In the genomic region with DNA sequence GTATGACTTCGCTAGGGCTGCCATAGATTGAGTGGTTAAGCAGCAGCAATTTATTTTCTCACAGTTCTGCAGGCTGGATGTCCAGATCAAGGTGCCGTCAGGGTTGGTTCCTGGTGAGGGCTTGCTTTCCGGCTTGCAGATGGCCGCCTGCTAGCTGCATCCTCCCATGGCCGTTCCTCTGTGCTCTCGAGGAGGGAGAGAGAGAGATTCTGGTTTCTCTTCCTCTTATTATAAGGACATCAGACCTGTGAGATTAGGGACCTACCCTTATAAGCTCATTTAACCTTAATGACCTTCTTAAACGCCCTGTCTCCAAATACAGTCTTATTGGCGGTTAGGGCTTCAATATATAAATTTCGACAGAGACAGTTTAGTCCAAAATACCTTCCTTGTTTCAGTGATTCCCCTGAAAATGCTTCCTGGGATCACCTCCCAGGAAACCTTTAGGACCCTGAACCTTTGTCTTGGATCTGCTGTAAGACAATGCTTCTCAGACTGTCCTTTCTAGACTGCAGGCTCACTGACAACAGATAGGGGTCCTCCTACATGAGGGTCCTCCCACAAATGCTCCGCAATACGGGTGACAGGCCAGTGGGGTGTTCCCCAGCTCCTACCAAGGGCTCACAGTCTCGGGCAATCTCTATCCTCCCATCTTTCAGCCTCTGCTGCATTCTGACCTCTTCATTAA, we compare ENCODE assay signal across 14 cellular contexts.
DNase-seq lines count a peak whose midpoint lies in the region; ATAC-seq, FAIRE-seq and TF ChIP-seq lines count a peak whose summit lies in the region.
"Had no signal": no experiment of that assay in that cellular context is flagged by ENCODE, and none has a peak within 500 bp of the region (broad histone marks: within the 10 kb centered on the region; RNA-seq: fewer than 3 reads in every experiment).

No MANE protein-coding gene starts in this region.

- H3K4me2 ChIP-seq in osteoblast (ENCODE audit: insufficient read depth, low read length): no peak overlapping the region

- H3K9ac ChIP-seq in kidney (ENCODE audit: low read length in 2 of 2): no peak overlapping the region

- peak; percentile 92 for ATAC-seq in WTC11
- ATAC-seq in GM19395 (IDR thresholded peaks at IDR 0.05; ENCODE audit: unreplicated experiment): no peak
- no peak for ATAC-seq in stimulated activated memory B cell treated with anti-CD40 and anti-IgM and Interleukin-4, amounts not matched to agents 10 μg/mL and 1 μg/mL and 100 μg/mL, for 72 hours
- no peak for ATAC-seq in GM18867 (IDR thresholded peaks at IDR 0.05; ENCODE audit: unreplicated experiment)

- no peaks in the 10 kb centered on the region for H3K27me3 Mint-ChIP-seq in WTC11 (ENCODE audit: low read depth)
- H3K27me3 Mint-ChIP-seq in stimulated activated memory B cell treated with anti-CD40 and anti-IgM and Interleukin-4, amounts not matched to agents 10 μg/mL and 1 μg/mL and 100 μg/mL, for 72 hours: peaks cover 17% of the 10 kb centered on the region

- no peak overlapping the region for H3K27ac Mint-ChIP-seq in WTC11
- H3K27ac Mint-ChIP-seq in stimulated activated memory B cell treated with anti-CD40 and anti-IgM and Interleukin-4, amounts not matched to agents 10 μg/mL and 1 μg/mL and 100 μg/mL, for 72 hours: no peak overlapping the region

- no peak overlapping the region for H3K4me3 Mint-ChIP-seq in WTC11
- H3K4me3 Mint-ChIP-seq in stimulated activated memory B cell treated with anti-CD40 and anti-IgM and Interleukin-4, amounts not matched to agents 10 μg/mL and 1 μg/mL and 100 μg/mL, for 72 hours: no peak overlapping the region

- H3K27me3 ChIP-seq in osteoblast (ENCODE audit: insufficient read depth, low read length): no peaks in the 10 kb centered on the region
- H3K27me3 ChIP-seq: SJCRH30 had no signal

- H3K36me3 ChIP-seq in kidney (ENCODE audit: control insufficient read depth in 1 of 2, insufficient read depth in 2 of 2, low read length in 2 of 2) (no peaks in the 10 kb centered on the region), osteoblast (ENCODE audit: insufficient read depth, low read length) (no peaks in the 10 kb centered on the region)
- H3K36me3 ChIP-seq: SJCRH30 had no signal

- peaks cover 0 to 3% of the 10 kb centered on the region in 2 donors for H3K9me3 ChIP-seq in kidney (ENCODE audit: control insufficient read depth in 1 of 2, low read length in 2 of 2)
- no peaks in the 10 kb centered on the region for H3K9me3 ChIP-seq in osteoblast (ENCODE audit: low read depth, low read length)

- POLR2A ChIA-PET in WTC11 (lab: Charles Lee): no interaction called here

- TF ChIP-seq CTCF in GM12865 (IDR thresholded peaks at IDR 0.05; ENCODE audit: insufficient read depth, low read depth, low read length, missing control alignments) (no peak), WTC11 (IDR thresholded peaks at IDR 0.05) (no peak), kidney (IDR thresholded peaks at IDR 0.05; ENCODE audit: borderline replicate concordance, extremely low read depth, insufficient read depth) (no peak), osteoblast (IDR thresholded peaks at IDR 0.05; ENCODE audit: extremely low read depth, low read depth, low read length) (no peak)

- no peaks in the 10 kb centered on the region for H3K79me2 ChIP-seq in osteoblast (ENCODE audit: insufficient read depth, low read length)

- peaks cover 5% of the 10 kb centered on the region for H3K36me3 Mint-ChIP-seq in WTC11
- H3K36me3 Mint-ChIP-seq in stimulated activated memory B cell treated with anti-CD40 and anti-IgM and Interleukin-4, amounts not matched to agents 10 μg/mL and 1 μg/mL and 100 μg/mL, for 72 hours: no peaks in the 10 kb centered on the region

- no peak overlapping the region for H3K4me3 ChIP-seq in GM12865 (ENCODE audit: low read depth, low read length)
- H3K4me3 ChIP-seq in kidney (ENCODE audit: low read length in 2 of 2): no peak overlapping the region
- no peak overlapping the region for H3K4me3 ChIP-seq in osteoblast (ENCODE audit: insufficient read depth, low read length)
- H3K4me3 ChIP-seq: SJCRH30 had no signal

- no peaks in the 10 kb centered on the region for H4K20me1 ChIP-seq in osteoblast (ENCODE audit: insufficient read depth, low read length)

- intact Hi-C loops in kidney (cut with DNase I): no loop called here

- H3K4me1 Mint-ChIP-seq in WTC11: peaks cover 3% of the 10 kb centered on the region; the same call in 1 of the 2 replicates
- H3K4me1 Mint-ChIP-seq in stimulated activated memory B cell treated with anti-CD40 and anti-IgM and Interleukin-4, amounts not matched to agents 10 μg/mL and 1 μg/mL and 100 μg/mL, for 72 hours: no peaks in the 10 kb centered on the region

- H2AFZ ChIP-seq in osteoblast (ENCODE audit: low read length): no peak overlapping the region

- H3K27ac ChIP-seq in kidney (ENCODE audit: low read depth in 2 of 2, low read length in 2 of 2) (no peak overlapping the region), osteoblast (ENCODE audit: low read depth, low read length) (no peak overlapping the region)
- H3K27ac ChIP-seq: C4-2B, SJCRH30 had no signal

- no peak for FAIRE-seq in kidney (lab: Jason Lieb, UNC)
- FAIRE-seq: A204.1 had no signal

- H3K9me3 Mint-ChIP-seq in WTC11: peaks cover 20% of the 10 kb centered on the region
- H3K9me3 Mint-ChIP-seq in stimulated activated memory B cell treated with anti-CD40 and anti-IgM and Interleukin-4, amounts not matched to agents 10 μg/mL and 1 μg/mL and 100 μg/mL, for 72 hours: peaks cover 3% of the 10 kb centered on the region

- CTCF ChIA-PET in WTC11 (lab: Charles Lee): interaction anchor here (1.1 kb wide), 1 partner anchor 262 kb away, joined by 6 read pairs; no protein-coding TSS in a partner anchor

- H3K4me1 ChIP-seq in kidney (ENCODE audit: control insufficient read depth in 1 of 2, insufficient read depth in 1 of 2, low read depth in 1 of 2, low read length in 2 of 2): no peaks in the 10 kb centered on the region
- no peaks in the 10 kb centered on the region for H3K4me1 ChIP-seq in osteoblast (ENCODE audit: insufficient read depth, low read length)
- H3K4me1 ChIP-seq: SJCRH30 had no signal

- DNase-seq in GM12865 (ENCODE audit: low read depth) (peak; percentile 27), NOMO-1 (lab: John Stamatoyannopoulos, UW; ENCODE audit: unreplicated experiment in 2 of 2) (peak; percentile 23 to 64), WTC11 (ENCODE audit: low spot score) (peak; percentile 26), kidney (peak; percentile 38), osteoblast (ENCODE audit: insufficient read length, low spot score, missing footprints) (no peak)
- DNase-seq: KBM-7, NCI-H1092 treated with DMSO at 0.1 percent for 48 hours, NCI-H524 treated with DMSO at 0.1 percent for 48 hours, SJCRH30 had no signal

TF ChIP-seq in WTC11, 78 proteins besides CTCF, POLR2A, EP300 and RAD21:
- no peak for TF ChIP-seq SMAD3 (CRISPR knock-in tag; IDR thresholded peaks at IDR 0.05; ENCODE audit: borderline replicate concordance)
- no peak for TF ChIP-seq JAZF1 (CRISPR knock-in tag; IDR thresholded peaks at IDR 0.05)
